ENCODE assay signal across 8 cellular contexts in the genomic region with DNA sequence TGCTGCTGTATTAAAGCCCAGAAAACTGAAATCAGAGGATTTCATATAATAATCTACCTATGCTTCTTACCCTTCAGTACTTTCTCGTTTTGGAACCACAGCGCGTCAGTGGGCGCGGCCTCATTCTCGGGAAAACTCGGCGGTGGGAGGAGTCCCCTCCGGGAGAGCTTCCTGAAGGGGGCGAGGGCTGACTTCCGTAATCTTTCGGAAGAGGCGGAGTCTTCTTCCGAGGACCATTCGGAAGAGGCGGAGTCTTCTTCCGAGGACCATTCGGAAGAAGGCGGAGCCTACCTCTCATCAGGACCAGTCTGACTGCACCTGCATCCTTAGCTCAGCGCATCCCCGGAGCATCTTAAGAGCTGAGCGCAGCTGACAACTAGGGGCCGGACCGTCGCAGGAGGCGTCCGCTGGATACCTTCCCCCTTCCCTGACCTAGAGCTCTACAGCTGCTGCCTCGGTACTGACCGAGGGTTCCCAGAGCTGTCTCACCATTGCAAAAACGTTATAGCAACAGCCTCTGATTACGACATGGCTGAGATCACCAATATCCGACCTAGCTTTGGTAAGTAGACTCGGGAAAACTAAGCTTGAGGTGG.
DNase-seq lines count a peak whose midpoint lies in the region; ATAC-seq and TF ChIP-seq lines count a peak whose summit lies in the region.

A gene with protein sequence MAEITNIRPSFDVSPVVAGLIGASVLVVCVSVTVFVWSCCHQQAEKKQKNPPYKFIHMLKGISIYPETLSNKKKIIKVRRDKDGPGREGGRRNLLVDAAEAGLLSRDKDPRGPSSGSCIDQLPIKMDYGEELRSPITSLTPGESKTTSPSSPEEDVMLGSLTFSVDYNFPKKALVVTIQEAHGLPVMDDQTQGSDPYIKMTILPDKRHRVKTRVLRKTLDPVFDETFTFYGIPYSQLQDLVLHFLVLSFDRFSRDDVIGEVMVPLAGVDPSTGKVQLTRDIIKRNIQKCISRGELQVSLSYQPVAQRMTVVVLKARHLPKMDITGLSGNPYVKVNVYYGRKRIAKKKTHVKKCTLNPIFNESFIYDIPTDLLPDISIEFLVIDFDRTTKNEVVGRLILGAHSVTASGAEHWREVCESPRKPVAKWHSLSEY (plus strand): TSS at position 334 of the 596 bp plus-strand sequence. CDS start 195 bp downstream, at position 529.

- DNase-seq in AG09319 (ENCODE audit: extremely low read depth, low read depth) (peak; percentile 84), NCI-H510A (lab: John Stamatoyannopoulos, UW) (peak; percentile 94), cerebellar cortex (ENCODE audit: low spot score) (peak; percentile 99), inferior parietal cortex (ENCODE audit: extremely low spot score) (peak; percentile 99), smooth muscle cell of the brain vasculature (ENCODE audit: low read depth, low spot score) (peak; percentile 88)
- DNase-seq in activated CD4-positive, CD25-positive, alpha-beta regulatory T cell treated with anti-CD3 and anti-CD28 coated beads, Interleukin-2, amount 50 U/mL, for 72 hours = peak; percentile 89

- ATAC-seq in HG03378 (IDR thresholded peaks at IDR 0.05; ENCODE audit: unreplicated experiment) = peak; percentile 42

- no peak; the same call in none of the 2 replicates for TF ChIP-seq CTCF in AG09319 (IDR thresholded peaks at IDR 0.05; ENCODE audit: low read depth, low read length)

- peak; percentile 50 for TF ChIP-seq POLR2A in GM19099 (IDR thresholded peaks at IDR 0.05; ENCODE audit: extremely low read depth, insufficient read length, low read depth)

Comparison
In these comparisons a context has a peak if more than half of its experiments do, and no peak if none do; other contexts are left out.
1. Peak in every context shown above with its lines: DNase-seq and ATAC-seq.